8 cellular contexts compared by ENCODE assay signal in genomic region chr14:91418387-91419043, GRCh38. TPM values are rescaled to one million over a fixed set of nuclear protein-coding genes. Genes with fewer than 3 reads are reported as not detected.
DNase-seq lines count a peak whose midpoint lies in the region; ATAC-seq and TF ChIP-seq lines count a peak whose summit lies in the region.

No MANE protein-coding gene starts in this region.

- H3K4me1 ChIP-seq in PC-3 (ENCODE audit: insufficient read depth, low read length) (peaks cover 17% of the 10 kb centered on the region), gastroesophageal sphincter (peaks cover 0 to 23% (median 13%) of the 10 kb centered on the region in 3 donors), neutrophil (ENCODE audit: control insufficient read depth in 1 of 2, insufficient read depth in 1 of 2, low read depth in 1 of 2, low read length in 1 of 2) (peaks cover 45 to 47% of the 10 kb centered on the region in 2 experiments), suprapubic skin (peaks cover 35% of the 10 kb centered on the region)

- intact Hi-C loops in PC-3 (cut with micrococcal nuclease) = loop anchor here (1.0 kb wide), 2 partner anchors 95 to 241 kb away; no protein-coding TSS in a partner anchor

- H3K36me3 ChIP-seq in PC-3 (ENCODE audit: low read depth, low read length) = 0 out of 2 replicates have a peak, but pooled peaks cover 4% of the 10 kb centered on the region
- H3K36me3 ChIP-seq in gastroesophageal sphincter = no peaks in the 10 kb centered on the region
- no peaks in the 10 kb centered on the region for H3K36me3 ChIP-seq in neutrophil
- H3K36me3 ChIP-seq in suprapubic skin = no peaks in the 10 kb centered on the region

- peak overlapping the region; percentile 43 for H3K9ac ChIP-seq in PC-3 (ENCODE audit: low read length)

- H3K4me2 ChIP-seq in PC-3 (ENCODE audit: low read length) = peak overlapping the region; percentile 79

- H3F3A ChIP-seq in PC-3 (ENCODE audit: low read length, unreplicated experiment) = no peaks in the 10 kb centered on the region

- DNase-seq in G401 (ENCODE audit: low spot score) (peak; percentile 61), PC-3 (peak; percentile 72), activated gamma-delta T cell (lab: John Stamatoyannopoulos, UW) (peak; percentile 54), suprapubic skin (ENCODE audit: low spot score in 2 of 2) (peak in 1 of 2 donors; percentile 80)

- H3K9me2 ChIP-seq in PC-3 (replicated peaks; ENCODE audit: low read length) = no peaks in the 10 kb centered on the region

- TF ChIP-seq CTCF in PC-3 (conservative IDR thresholded peaks at IDR 0.05; ENCODE audit: low read depth, low read length) = peak; percentile 97
- TF ChIP-seq CTCF in gastroesophageal sphincter (IDR thresholded peaks at IDR 0.05) = peak; percentile 95 to 98 (median 96)
- TF ChIP-seq CTCF in neutrophil (IDR thresholded peaks at IDR 0.05) = peak; percentile 99
- peak; percentile 95 to 98 for TF ChIP-seq CTCF in suprapubic skin (IDR thresholded peaks at IDR 0.05)

- H3K4me3 ChIP-seq in PC-3 (ENCODE audit: low read length) = peak overlapping the region; percentile 52
- H3K4me3 ChIP-seq in gastroesophageal sphincter = peak overlapping the region; percentile 20 to 63
- peak overlapping the region; percentile 63 to 69 for H3K4me3 ChIP-seq in neutrophil (ENCODE audit: low read depth in 1 of 2, low read length in 1 of 2)
- H3K4me3 ChIP-seq in suprapubic skin = peak overlapping the region; percentile 65

- BruUV-seq in PC-3 (replicated peaks; lab: Mats Ljungman, UMichigan) = TSS peak; percentile 66

- H3K9me3 ChIP-seq in PC-3 (ENCODE audit: low read length) (no peaks in the 10 kb centered on the region), gastroesophageal sphincter (no peaks in the 10 kb centered on the region), neutrophil (no peaks in the 10 kb centered on the region), suprapubic skin (no peaks in the 10 kb centered on the region)

- 0% methylated on average over 3 of the region's 42 CpGs; no CpG with 5 or more reads in 1 of the 2 donors for WGBS in gastroesophageal sphincter (ENCODE audit: low coverage in 1 of 2), 2 donors
- 0% methylated on average over 22 of the region's 42 CpGs for WGBS in suprapubic skin

- ATAC-seq in HG03439 (IDR thresholded peaks at IDR 0.05; ENCODE audit: unreplicated experiment) (peak; percentile 26), PC-3 (peak; percentile 13), gastroesophageal sphincter (peak; percentile 51), HG03520 (IDR thresholded peaks at IDR 0.05; ENCODE audit: unreplicated experiment) (no peak)

- peak overlapping the region; percentile 79 for H2AFZ ChIP-seq in PC-3 (ENCODE audit: low read length)

- TF ChIP-seq POLR2A in gastroesophageal sphincter (IDR thresholded peaks at IDR 0.05) (no peak), suprapubic skin (IDR thresholded peaks at IDR 0.05) (no peak)

- in situ Hi-C loops in G401 (cut with HindIII; ENCODE audit: low sequenced_read_pairs) = no loop called here

- CTCF ChIA-PET in PC-3 (lab: Charles Lee) = interaction anchor here (1.1 kb wide), 1 partner anchor 94 kb away, joined by 3 read pairs; no protein-coding TSS in a partner anchor

- H3K27me3 ChIP-seq in PC-3 (ENCODE audit: low read length) = no peaks in the 10 kb centered on the region
- peaks cover 23% of the 10 kb centered on the region for H3K27me3 ChIP-seq in gastroesophageal sphincter
- H3K27me3 ChIP-seq in neutrophil = no peaks in the 10 kb centered on the region
- no peaks in the 10 kb centered on the region for H3K27me3 ChIP-seq in suprapubic skin

- H3K79me2 ChIP-seq in PC-3 (ENCODE audit: low read length) = peaks cover 37% of the 10 kb centered on the region

- TF ChIP-seq EP300 in gastroesophageal sphincter (IDR thresholded peaks at IDR 0.05) (no peak), suprapubic skin (IDR thresholded peaks at IDR 0.05) (no peak)

- POLR2A ChIA-PET in PC-3 (lab: Charles Lee; ENCODE audit: unreplicated experiment) = no interaction called here

- H4K20me1 ChIP-seq in PC-3 (ENCODE audit: low read length) = no peaks in the 10 kb centered on the region

- H3K27ac ChIP-seq in PC-3 (ENCODE audit: low read length) (peak overlapping the region; percentile 36; the same call in 1 of the 2 replicates), gastroesophageal sphincter (peak overlapping the region in 3 of 4 donors; percentile 29 to 49 (median 49)), neutrophil (peak overlapping the region; percentile 81), suprapubic skin (no peak overlapping the region)

RNA-seq across cellular contexts. Expression of gene CCDC88C, which starts 0.9 kb away (rescaled TPM):
- total RNA-seq in G401 (2014; rRNA removed; shearing (Covaris generic)) = 14.0 and 16.9 TPM in 2 replicates
- total RNA-seq in PC-3 (2014; rRNA removed) = 19.7 and 27.4 TPM in 2 replicates
- 10 to 100 TPM in 1 of 4 donors, 1 to 10 TPM in 3; 2.0 to 10.1 (median 4.9) TPM for total RNA-seq in gastroesophageal sphincter
- total RNA-seq in suprapubic skin = 10 to 100 TPM; 16.6 to 25.0 (median 22.8) TPM
